Comparison of ENCODE assay signal across 1 cellular context in the genomic region with DNA sequence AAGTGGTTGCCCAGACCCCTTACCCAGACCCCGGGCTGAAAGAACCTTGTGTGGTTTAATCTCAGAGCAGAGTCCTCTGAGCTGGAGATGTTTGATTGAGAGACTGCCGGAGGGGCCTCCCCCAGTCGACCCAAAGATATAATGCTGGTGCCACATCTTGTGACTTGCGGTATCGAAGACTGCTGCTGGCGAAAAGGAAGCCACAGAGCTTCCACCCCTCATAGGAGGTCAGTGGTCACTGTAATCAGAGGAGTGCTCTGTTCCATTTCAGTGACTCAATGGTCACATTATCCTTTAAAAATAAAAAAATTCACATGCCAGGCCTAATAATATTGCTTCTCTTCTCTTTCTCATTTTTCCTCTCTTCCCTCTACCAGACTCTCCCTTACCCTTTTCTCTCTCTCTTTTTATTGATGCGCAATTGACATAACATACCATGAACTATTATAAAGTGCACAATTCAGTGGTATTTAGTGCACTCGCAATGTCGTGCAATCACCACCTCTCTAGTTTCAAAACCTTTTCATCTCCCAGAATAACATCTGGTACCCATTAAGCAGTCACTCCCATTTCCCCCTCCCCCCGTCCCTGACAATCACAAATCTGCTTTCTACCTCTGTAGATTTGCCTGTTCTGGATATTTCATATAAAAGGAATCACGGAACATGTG.
TF ChIP-seq lines count a peak whose summit lies in the region.

No MANE protein-coding gene starts in this region.

TF ChIP-seq in IMR-90, 13 proteins besides CTCF, POLR2A, EP300 and RAD21 (continued from another document):
- TF ChIP-seq MAZ (IDR thresholded peaks at IDR 0.05; ENCODE audit: borderline replicate concordance, low read depth, low read length): no peak
- TF ChIP-seq, protein P1, sequence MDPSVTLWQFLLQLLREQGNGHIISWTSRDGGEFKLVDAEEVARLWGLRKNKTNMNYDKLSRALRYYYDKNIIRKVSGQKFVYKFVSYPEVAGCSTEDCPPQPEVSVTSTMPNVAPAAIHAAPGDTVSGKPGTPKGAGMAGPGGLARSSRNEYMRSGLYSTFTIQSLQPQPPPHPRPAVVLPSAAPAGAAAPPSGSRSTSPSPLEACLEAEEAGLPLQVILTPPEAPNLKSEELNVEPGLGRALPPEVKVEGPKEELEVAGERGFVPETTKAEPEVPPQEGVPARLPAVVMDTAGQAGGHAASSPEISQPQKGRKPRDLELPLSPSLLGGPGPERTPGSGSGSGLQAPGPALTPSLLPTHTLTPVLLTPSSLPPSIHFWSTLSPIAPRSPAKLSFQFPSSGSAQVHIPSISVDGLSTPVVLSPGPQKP (IDR thresholded peaks at IDR 0.05; ENCODE audit: borderline replicate concordance, low read depth, low read length): no peak
- TF ChIP-seq RCOR1 (IDR thresholded peaks at IDR 0.05; ENCODE audit: insufficient replicate concordance, low read length): no peak
- no peak for TF ChIP-seq CHD1 (IDR thresholded peaks at IDR 0.05; ENCODE audit: low read depth, low read length)
- TF ChIP-seq NFE2L2 (IDR thresholded peaks at IDR 0.05; ENCODE audit: low read depth, low read length): no peak
TF ChIP-seq in IMR-90: peak in this region for 0.
